15 cellular contexts compared by ENCODE assay signal in the genomic region with DNA sequence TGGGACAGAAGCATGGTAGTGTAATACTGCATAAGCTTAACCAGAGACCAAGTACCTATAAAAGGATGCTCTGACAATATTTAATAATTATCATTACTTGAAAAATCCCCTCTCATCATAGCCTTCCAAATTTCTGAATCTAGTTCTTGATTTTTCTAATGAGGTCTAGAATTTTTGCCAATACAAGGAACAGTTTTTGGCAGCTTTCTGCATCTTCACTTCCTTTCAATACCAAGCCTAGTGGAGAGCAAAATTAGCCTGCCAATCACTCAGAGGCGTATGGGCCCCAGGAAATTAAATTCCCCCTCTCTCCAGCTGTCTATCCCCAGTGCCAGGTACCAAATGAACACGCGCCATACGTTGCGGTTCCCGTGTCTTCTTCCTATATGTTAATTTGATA.
DNase-seq lines count a peak whose midpoint lies in the region; ATAC-seq and TF ChIP-seq lines count a peak whose summit lies in the region.
"Had no signal": no experiment of that assay in that cellular context is flagged by ENCODE, and none has a peak within 500 bp of the region (broad histone marks: within the 10 kb centered on the region; RNA-seq: fewer than 3 reads in every experiment).

No MANE protein-coding gene starts in this region.

- H3K27ac Mint-ChIP-seq in brain: peak overlapping the region; percentile 31 to 91 (median 75)
- H3K27ac Mint-ChIP-seq: CD8-positive, alpha-beta T cell; HFFc6 had no signal

- peaks cover 76% of the 10 kb centered on the region for H3K4me1 Mint-ChIP-seq in brain

- H3K27me3 Mint-ChIP-seq in brain: peaks cover 3% of the 10 kb centered on the region

- TF ChIP-seq CTCF in brain (conservative IDR thresholded peaks at IDR 0.05) (no peak), WERI-Rb-1 (IDR thresholded peaks at IDR 0.05; ENCODE audit: low read depth, low read length) (no peak)

- no peak overlapping the region for H3K4me3 ChIP-seq in WERI-Rb-1 (ENCODE audit: low read depth, low read length)
- H3K4me3 ChIP-seq: A549 had no signal

- no peak for ATAC-seq in GM19324 (IDR thresholded peaks at IDR 0.05; ENCODE audit: low FRiP score, unreplicated experiment)
- ATAC-seq: A549; CD8-positive, alpha-beta T cell; HepG2 had no signal

- H3K27me3 ChIP-seq in layer of hippocampus (ENCODE audit: control insufficient read depth, insufficient read depth, low read length) (no peaks in the 10 kb centered on the region), WERI-Rb-1 (ENCODE audit: insufficient read depth, low read depth, severe bottlenecking) (no peaks in the 10 kb centered on the region)

- no peak for DNase-seq in substantia nigra (lab: John Stamatoyannopoulos, UW)
- DNase-seq in WERI-Rb-1: no peak
- DNase-seq in D341Med (ENCODE audit: low spot score): no peak
- DNase-seq: CD8-positive, alpha-beta T cell; COR-L47; DMS53; GF-D8; HCEC 1CT; HFFc6 had no signal

- H3K9me3 Mint-ChIP-seq in brain: peaks cover 0 to 2% (median 0%) of the 10 kb centered on the region in 5 experiments
- H3K9me3 Mint-ChIP-seq: CD8-positive, alpha-beta T cell; HFFc6 had no signal

- peak overlapping the region; percentile 96 for H3K27ac ChIP-seq in layer of hippocampus (ENCODE audit: low read depth, low read length)
- H3K27ac ChIP-seq in substantia nigra (ENCODE audit: low read depth, low read length, poor library complexity, severe bottlenecking): peak overlapping the region; percentile 96
- H3K27ac ChIP-seq in WERI-Rb-1: no peak overlapping the region
- H3K27ac ChIP-seq: A549 had no signal

- no peak overlapping the region for H3K4me3 Mint-ChIP-seq in brain
- H3K4me3 Mint-ChIP-seq: CD14-positive monocyte; CD8-positive, alpha-beta T cell; HFFc6 had no signal

- H3K36me3 ChIP-seq in WERI-Rb-1: no peaks in the 10 kb centered on the region; the same call in 1 of the 2 replicates

- no peaks in the 10 kb centered on the region for H3K9me3 ChIP-seq in WERI-Rb-1 (ENCODE audit: severe bottlenecking)
- H3K9me3 ChIP-seq: A549 had no signal

- H3K36me3 Mint-ChIP-seq in brain: no peaks in the 10 kb centered on the region
- H3K36me3 Mint-ChIP-seq: CD14-positive monocyte; CD8-positive, alpha-beta T cell had no signal
